ENCODE assay signal across 12 cellular contexts in genomic region chr2:238655974-238656722, GRCh38.
"Had no signal": no experiment of that assay in that cellular context is flagged by ENCODE, and none has a peak within 500 bp of the region (broad histone marks: within the 10 kb centered on the region; RNA-seq: fewer than 3 reads in every experiment).

No MANE protein-coding gene starts in this region.

- H3K4me1 Mint-ChIP-seq: activated naive CD8-positive, alpha-beta T cell treated with anti-CD3 and anti-CD28 coated beads for 36 hours had no signal

- H3K27ac ChIP-seq: dorsolateral prefrontal cortex, heart left ventricle, left lung, ovary, transverse colon had no signal

- H3K4me1 ChIP-seq: left lung had no signal

- DNase-seq: activated CD4-positive, alpha-beta T cell treated with anti-CD3 and anti-CD28 coated beads for 48 hours; activated effector memory CD4-positive, alpha-beta T cell treated with Interleukin-2 at 50 U/mL for 16 hours; activated naive CD8-positive, alpha-beta T cell treated with anti-CD3 and anti-CD28 coated beads for 36 hours; activated T-cell treated with anti-CD3 and anti-CD28 coated beads, Interleukin-2, amount 50 U/mL, for 24 hours; dorsolateral prefrontal cortex; foreskin melanocyte; left lung; ovary; small intestine; transverse colon had no signal

- H3K36me3 ChIP-seq: heart left ventricle, left lung, ovary, transverse colon had no signal

- H3K27ac Mint-ChIP-seq: activated naive CD8-positive, alpha-beta T cell treated with anti-CD3 and anti-CD28 coated beads for 36 hours; activated T-cell treated with anti-CD3 and anti-CD28 coated beads, Interleukin-2, amount 50 U/mL, for 24 hours; WTC11 had no signal

- H3K4me3 Mint-ChIP-seq: activated naive CD8-positive, alpha-beta T cell treated with anti-CD3 and anti-CD28 coated beads for 36 hours; activated T-cell treated with anti-CD3 and anti-CD28 coated beads, Interleukin-2, amount 50 U/mL, for 24 hours; WTC11 had no signal

- H3K4me3 ChIP-seq: dorsolateral prefrontal cortex, heart left ventricle, left lung, ovary, transverse colon had no signal

- H3K36me3 Mint-ChIP-seq: activated naive CD8-positive, alpha-beta T cell treated with anti-CD3 and anti-CD28 coated beads for 36 hours; WTC11 had no signal

- H3K27me3 ChIP-seq: heart left ventricle, left lung, ovary, transverse colon had no signal
